Comparison of ENCODE assay signal across 10 cellular contexts in the genomic region with DNA sequence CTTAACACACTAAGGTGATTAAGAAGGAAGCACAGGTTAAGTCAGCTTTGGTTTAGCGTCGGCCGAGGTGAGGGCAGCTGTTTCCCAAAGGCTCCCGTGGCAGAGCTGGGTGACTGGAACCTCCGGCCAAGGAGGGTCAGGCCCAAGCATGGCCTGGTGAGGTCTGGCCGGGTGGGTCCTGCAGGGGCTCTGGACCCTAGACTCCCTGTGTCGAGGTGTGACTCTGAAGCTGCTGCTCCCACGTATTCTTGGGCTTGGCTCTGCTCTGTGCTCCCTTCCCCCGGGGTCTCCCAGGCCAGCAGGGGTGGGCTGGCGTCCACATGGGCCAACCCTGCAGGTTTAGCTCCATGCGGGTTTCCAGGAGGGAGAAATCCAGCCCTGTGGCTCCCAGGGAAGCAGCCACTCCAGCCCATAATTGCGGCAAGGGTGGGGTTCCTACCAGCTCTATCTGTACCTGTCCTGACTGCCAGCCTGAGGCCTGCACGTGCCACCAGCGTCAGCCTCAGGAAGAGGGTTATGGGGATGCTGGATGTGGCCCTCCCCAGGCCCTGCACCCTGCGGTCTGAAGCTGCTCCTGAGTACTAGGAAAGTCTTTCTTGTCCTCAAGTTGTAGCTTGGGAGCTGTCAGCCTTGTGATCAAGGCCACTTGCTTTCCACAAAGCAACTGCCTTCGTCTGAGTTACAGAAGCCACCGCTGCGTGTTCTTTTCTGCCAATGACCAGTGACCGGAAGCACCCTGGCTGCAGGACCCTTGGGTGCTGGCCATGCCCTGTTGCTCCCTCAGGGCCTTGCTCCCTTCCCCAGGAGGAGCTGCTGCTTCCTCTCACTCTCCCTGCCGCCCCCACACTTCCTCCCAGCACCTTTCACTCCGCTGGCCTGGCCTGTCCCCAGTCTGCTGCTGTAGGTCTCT. TPM values are rescaled to one million over a fixed set of nuclear protein-coding genes. Genes with fewer than 3 reads are reported as not detected.
DNase-seq lines count a peak whose midpoint lies in the region; ATAC-seq, FAIRE-seq and TF ChIP-seq lines count a peak whose summit lies in the region.
"Had no signal": no experiment of that assay in that cellular context is flagged by ENCODE, and none has a peak within 500 bp of the region (broad histone marks: within the 10 kb centered on the region; RNA-seq: fewer than 3 reads in every experiment).

No MANE protein-coding gene starts in this region.

- peak; percentile 81 for FAIRE-seq in D721Med (lab: Jason Lieb, UNC)

- in situ Hi-C loops in brain microvascular endothelial cell (cut with HindIII; ENCODE audit: low pct_ligation_motif_present, low sequenced_read_pairs) = no loop called here

- peaks cover 3% of the 10 kb centered on the region for H3K27me3 Mint-ChIP-seq in activated T-helper 1 cell treated with anti-CD3 and anti-CD28 coated beads, Interleukin-12 subunit alpha, Interleukin-12 subunit beta, Interleukin-2, Interleukin-4 antibody, amounts not matched to agents 30 ng/mL and 10 ng/mL and 1 ng/mL, durations not matched to agents 14 hours and 24 hours and 36 hours (ENCODE audit: insufficient read depth)
- H3K27me3 Mint-ChIP-seq in naive B cell = no peaks in the 10 kb centered on the region

- H3K36me3 Mint-ChIP-seq in activated T-helper 1 cell treated with anti-CD3 and anti-CD28 coated beads, Interleukin-12 subunit alpha, Interleukin-12 subunit beta, Interleukin-2, Interleukin-4 antibody, amounts not matched to agents 30 ng/mL and 10 ng/mL and 1 ng/mL, durations not matched to agents 14 hours and 24 hours and 36 hours (ENCODE audit: low read depth) = peaks cover 19% of the 10 kb centered on the region
- H3K36me3 Mint-ChIP-seq in naive B cell = no peaks in the 10 kb centered on the region

- no peaks in the 10 kb centered on the region for H3K27me3 ChIP-seq in brain microvascular endothelial cell (replicated peaks)
- H3K27me3 ChIP-seq: gastrocnemius medialis had no signal

- no peaks in the 10 kb centered on the region for H3K36me3 ChIP-seq in brain microvascular endothelial cell (replicated peaks)
- H3K36me3 ChIP-seq: gastrocnemius medialis had no signal

- intact Hi-C loops in activated T-helper 1 cell treated with anti-CD3 and anti-CD28 coated beads, Interleukin-12 subunit alpha, Interleukin-12 subunit beta, Interleukin-2, Interleukin-4 antibody, amounts not matched to agents 30 ng/mL and 10 ng/mL and 1 ng/mL, durations not matched to agents 14 hours and 24 hours and 36 hours (cut with micrococcal nuclease) = no loop called here

- H3K4me3 ChIP-seq in brain microvascular endothelial cell (ENCODE audit: low read depth, low read length) = no peak overlapping the region
- H3K4me3 ChIP-seq: gastrocnemius medialis had no signal

- no peak overlapping the region for H3K27ac ChIP-seq in brain microvascular endothelial cell
- H3K27ac ChIP-seq: gastrocnemius medialis had no signal

- ATAC-seq in GM21529 (IDR thresholded peaks at IDR 0.05; ENCODE audit: unreplicated experiment) (peak; percentile 31), naive B cell (ENCODE audit: low read depth in 2 of 2) (no peak)
- ATAC-seq: gastrocnemius medialis had no signal

- no peak for TF ChIP-seq CTCF in D721Med (IDR thresholded peaks at IDR 0.05; ENCODE audit: insufficient read depth, missing control alignments)
- no peak for TF ChIP-seq CTCF in brain microvascular endothelial cell (IDR thresholded peaks at IDR 0.05; ENCODE audit: low read depth, low read length, missing control alignments)

- DNase-seq in D721Med (ENCODE audit: insufficient read length, low spot score) (peak; percentile 57), naive B cell (no peak), NCI-H1436 treated with DMSO at 0.1 percent for 48 hours (lab: John Stamatoyannopoulos, UW) (no peak), inferior parietal cortex (ENCODE audit: extremely low spot score) (no peak), brain microvascular endothelial cell (no peak)
- DNase-seq in activated T-helper 1 cell treated with anti-CD3 and anti-CD28 coated beads, Interleukin-12 subunit alpha, Interleukin-12 subunit beta, Interleukin-2, Interleukin-4 antibody, amounts not matched to agents 30 ng/mL and 10 ng/mL and 1 ng/mL, durations not matched to agents 14 hours and 24 hours and 36 hours (ENCODE audit: low spot score) = no peak
- DNase-seq in stimulated activated naive CD4-positive, alpha-beta T cell treated with Interleukin-2 at 50 U/mL for 16 hours (lab: John Stamatoyannopoulos, UW) = no peak
- DNase-seq: gastrocnemius medialis, NCI-H2029 treated with DMSO at 0.1 percent for 48 hours had no signal

- no peaks in the 10 kb centered on the region for H3K9me3 Mint-ChIP-seq in activated T-helper 1 cell treated with anti-CD3 and anti-CD28 coated beads, Interleukin-12 subunit alpha, Interleukin-12 subunit beta, Interleukin-2, Interleukin-4 antibody, amounts not matched to agents 30 ng/mL and 10 ng/mL and 1 ng/mL, durations not matched to agents 14 hours and 24 hours and 36 hours
- no peaks in the 10 kb centered on the region for H3K9me3 Mint-ChIP-seq in naive B cell

- peaks cover 38% of the 10 kb centered on the region for H3K4me1 Mint-ChIP-seq in activated T-helper 1 cell treated with anti-CD3 and anti-CD28 coated beads, Interleukin-12 subunit alpha, Interleukin-12 subunit beta, Interleukin-2, Interleukin-4 antibody, amounts not matched to agents 30 ng/mL and 10 ng/mL and 1 ng/mL, durations not matched to agents 14 hours and 24 hours and 36 hours (ENCODE audit: low read depth)
- peaks cover 41 to 68% (median 59%) of the 10 kb centered on the region in 3 donors for H3K4me1 Mint-ChIP-seq in naive B cell

- peak overlapping the region; percentile 26 for H3K4me3 Mint-ChIP-seq in activated T-helper 1 cell treated with anti-CD3 and anti-CD28 coated beads, Interleukin-12 subunit alpha, Interleukin-12 subunit beta, Interleukin-2, Interleukin-4 antibody, amounts not matched to agents 30 ng/mL and 10 ng/mL and 1 ng/mL, durations not matched to agents 14 hours and 24 hours and 36 hours
- peak overlapping the region; percentile 51 to 89 (median 81) for H3K4me3 Mint-ChIP-seq in naive B cell

- H3K27ac Mint-ChIP-seq in activated T-helper 1 cell treated with anti-CD3 and anti-CD28 coated beads, Interleukin-12 subunit alpha, Interleukin-12 subunit beta, Interleukin-2, Interleukin-4 antibody, amounts not matched to agents 30 ng/mL and 10 ng/mL and 1 ng/mL, durations not matched to agents 14 hours and 24 hours and 36 hours = peak overlapping the region; percentile 18
- H3K27ac Mint-ChIP-seq in naive B cell = peak overlapping the region in 5 of 6 donors; percentile 69 to 93 (median 86)

RNA-seq across cellular contexts. Expression of a gene that starts 4.8 kb away (rescaled TPM):
- 6.1 and 7.1 TPM in 2 replicates for total RNA-seq in activated T-helper 1 cell treated with anti-CD3 and anti-CD28 coated beads, Interleukin-12 subunit alpha, Interleukin-12 subunit beta, Interleukin-2, Interleukin-4 antibody, amounts not matched to agents 30 ng/mL and 10 ng/mL and 1 ng/mL, durations not matched to agents 14 hours and 24 hours and 36 hours
- polyA plus RNA-seq in naive B cell (ENCODE audit: low read depth in 6 of 6) = 10 to 100 TPM in 1 of 6 donors, 1 to 10 TPM in 5; 2.7 to 11.5 (median 4.2) TPM

RNA-seq across cellular contexts. Expression of a gene that starts 47.3 kb away (rescaled TPM):
- total RNA-seq in activated T-helper 1 cell treated with anti-CD3 and anti-CD28 coated beads, Interleukin-12 subunit alpha, Interleukin-12 subunit beta, Interleukin-2, Interleukin-4 antibody, amounts not matched to agents 30 ng/mL and 10 ng/mL and 1 ng/mL, durations not matched to agents 14 hours and 24 hours and 36 hours = 190 and 198 TPM in 2 replicates
- 100 to 1,000 TPM; 107 to 128 (median 111) TPM for polyA plus RNA-seq in naive B cell (ENCODE audit: low read depth in 6 of 6)
